2 cellular contexts compared by ENCODE assay signal in the genomic region with DNA sequence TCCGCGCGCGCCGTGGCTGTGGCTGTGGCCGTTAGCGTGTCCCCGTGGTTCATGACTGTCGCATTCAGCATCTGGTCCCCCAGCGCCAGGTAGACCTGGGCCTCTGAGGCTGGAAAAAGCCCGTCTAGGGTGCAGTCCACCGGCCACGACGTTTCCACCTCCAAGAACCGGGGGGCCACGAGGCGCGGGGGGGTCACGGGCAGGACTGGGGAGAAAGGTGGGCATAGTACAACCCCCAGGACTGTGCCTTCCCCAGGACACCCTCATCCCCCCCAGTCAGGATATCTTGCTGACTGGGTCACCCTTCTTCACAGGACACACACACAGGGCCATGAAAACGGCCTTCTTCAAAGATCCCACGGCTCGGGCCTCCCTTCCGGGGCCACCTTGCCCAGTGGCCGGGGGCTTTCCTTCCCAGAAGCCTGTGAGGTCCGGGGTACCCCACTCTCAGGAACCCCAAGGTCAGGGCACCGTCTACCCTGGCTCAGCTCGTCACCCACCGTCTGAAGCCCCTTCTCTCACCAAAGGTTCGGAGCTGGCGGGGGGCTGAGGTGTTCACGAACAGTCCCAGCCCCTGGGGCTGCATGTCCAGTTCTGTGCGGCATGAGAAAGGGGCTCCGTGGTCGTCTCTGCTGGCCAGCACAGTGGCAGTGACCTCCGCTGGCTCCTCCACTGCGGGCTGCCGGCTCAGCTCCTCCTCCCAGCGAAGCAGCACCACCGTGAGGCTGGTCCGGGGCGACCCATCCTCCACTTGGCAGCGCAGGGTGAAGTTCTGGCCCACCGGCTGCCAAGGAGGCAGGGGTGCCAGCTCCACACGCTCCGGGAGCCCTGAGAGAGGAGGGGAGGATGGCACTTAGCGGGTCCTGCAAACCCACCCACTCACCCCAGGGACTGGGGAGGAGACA.
A peak's percentile ranks its signal among the peaks of the same experiment; 100 is the strongest.
TF ChIP-seq lines count a peak whose summit lies in the region.

No MANE protein-coding gene starts in this region.

TF ChIP-seq in HEK293, 187 proteins besides CTCF, POLR2A, EP300 and RAD21:
- TF ChIP-seq BCL6B (tag by site-specific recombination; IDR thresholded peaks at IDR 0.05) (no peak), ZIC2 (tag by site-specific recombination; IDR thresholded peaks at IDR 0.05) (peak; percentile 40; the same call in 1 of the 2 replicates), GLI2 (tag by site-specific recombination; IDR thresholded peaks at IDR 0.05; ENCODE audit: borderline replicate concordance, low read depth) (no peak), ZNF544 (tag by site-specific recombination; IDR thresholded peaks at IDR 0.05) (no peak), ZBTB48 (tag by site-specific recombination; IDR thresholded peaks at IDR 0.05) (0 out of 2 replicates have a peak, but pooled peaks have one; percentile 26), GLIS2 (tag by site-specific recombination; IDR thresholded peaks at IDR 0.05) (peak; percentile 82; the same call in 1 of the 2 replicates), ZNF777 (tag by site-specific recombination; IDR thresholded peaks at IDR 0.05; ENCODE audit: borderline replicate concordance) (peak; percentile 79; the same call in 1 of the 2 replicates), ZNF223 (tag by site-specific recombination; IDR thresholded peaks at IDR 0.05) (peak; percentile 92)

TF ChIP-seq in K562, 482 proteins besides CTCF, POLR2A, EP300 and RAD21 (continues in another document):
- TF ChIP-seq CAMTA2 (CRISPR knock-in tag; conservative IDR thresholded peaks at IDR 0.05) (no peak), ZNF133 (CRISPR knock-in tag; IDR thresholded peaks at IDR 0.05) (no peak), NFE2L1 (tag; IDR thresholded peaks at IDR 0.05; ENCODE audit: borderline replicate concordance, low read depth) (no peak), PCBP1 (IDR thresholded peaks at IDR 0.05; ENCODE audit: low read depth, low read length, poor library complexity, severe bottlenecking) (peak; percentile 61), HDAC3 (IDR thresholded peaks at IDR 0.05; ENCODE audit: borderline replicate concordance, partially characterized antibody) (no peak), EWSR1 (IDR thresholded peaks at IDR 0.05; ENCODE audit: borderline replicate concordance, low read depth, partially characterized antibody) (no peak), DMBX1 (CRISPR knock-in tag; IDR thresholded peaks at IDR 0.05; ENCODE audit: borderline replicate concordance) (no peak), GATA2 (CRISPR knock-in tag; IDR thresholded peaks at IDR 0.05) (no peak), TARDBP (IDR thresholded peaks at IDR 0.05) (no peak), NFIC (IDR thresholded peaks at IDR 0.05) (peak; percentile 66), ESRRB (CRISPR knock-in tag; IDR thresholded peaks at IDR 0.05; ENCODE audit: borderline replicate concordance) (no peak), FOXJ2 (tag; IDR thresholded peaks at IDR 0.05) (no peak), SREBF1 (IDR thresholded peaks at IDR 0.05; ENCODE audit: borderline replicate concordance, low read depth, low read length) (no peak), CHD1 (IDR thresholded peaks at IDR 0.05; ENCODE audit: low read length) (no peak), NCOA1 (IDR thresholded peaks at IDR 0.05; ENCODE audit: low read depth) (no peak; the same call in 1 of the 2 replicates), ETS2 (tag; IDR thresholded peaks at IDR 0.05; ENCODE audit: borderline replicate concordance, poor library complexity, severe bottlenecking) (no peak), NEUROD1 (IDR thresholded peaks at IDR 0.05; ENCODE audit: borderline replicate concordance, low read depth, low read length, partially characterized antibody) (no peak), CC2D1A (IDR thresholded peaks at IDR 0.05) (no peak), BRF2 (IDR thresholded peaks at IDR 0.05; ENCODE audit: borderline replicate concordance, insufficient read depth, insufficient read length) (no peak), ELF4 (CRISPR knock-in tag; IDR thresholded peaks at IDR 0.05) (no peak), PHB (CRISPR knock-in tag; IDR thresholded peaks at IDR 0.05) (no peak), MEF2A (IDR thresholded peaks at IDR 0.05; ENCODE audit: control insufficient read depth, low read depth, low read length) (no peak), EHMT2 (IDR thresholded peaks at IDR 0.05) (no peak), YBX1 (IDR thresholded peaks at IDR 0.05) (no peak), CCAR2 (IDR thresholded peaks at IDR 0.05; ENCODE audit: low read depth, low read length) (no peak), NUFIP1 (IDR thresholded peaks at IDR 0.05; ENCODE audit: partially characterized antibody) (no peak), FUS (optimal IDR thresholded peaks at IDR 0.05; ENCODE audit: low read depth, low read length) (no peak), NR3C1 (CRISPR knock-in tag; IDR thresholded peaks at IDR 0.05) (no peak), ZBTB2 (IDR thresholded peaks at IDR 0.05) (0 out of 2 replicates have a peak, but pooled peaks have one; percentile 29), CXXC5 (CRISPR knock-in tag; IDR thresholded peaks at IDR 0.05) (no peak; the same call in 1 of the 2 replicates), PHF8 (IDR thresholded peaks at IDR 0.05; ENCODE audit: borderline replicate concordance, low read length) (peak; percentile 27; the same call in 1 of the 2 replicates), TEAD4 (IDR thresholded peaks at IDR 0.05; ENCODE audit: low read length) (no peak), TEAD4 (CRISPR knock-in tag; IDR thresholded peaks at IDR 0.05; ENCODE audit: borderline replicate concordance) (no peak), KHSRP (IDR thresholded peaks at IDR 0.05) (no peak), CREB1 (IDR thresholded peaks at IDR 0.05) (no peak), CREB1 (CRISPR knock-in tag; IDR thresholded peaks at IDR 0.05) (no peak; the same call in 1 of the 2 replicates), NFXL1 (CRISPR knock-in tag; IDR thresholded peaks at IDR 0.05) (no peak), HSF4 (CRISPR knock-in tag; IDR thresholded peaks at IDR 0.05; ENCODE audit: borderline replicate concordance) (no peak), ETV1 (tag; conservative IDR thresholded peaks at IDR 0.05; ENCODE audit: low read depth) (no peak), TBP (optimal IDR thresholded peaks at IDR 0.05; ENCODE audit: low read depth, low read length) (no peak), GATAD2A (IDR thresholded peaks at IDR 0.05) (peak; percentile 45; the same call in 1 of the 2 replicates), NR1H2 (CRISPR knock-in tag; IDR thresholded peaks at IDR 0.05) (no peak), CTCFL (IDR thresholded peaks at IDR 0.05; ENCODE audit: borderline replicate concordance, insufficient read depth, low read depth, low read length, poor library complexity, severe bottlenecking) (no peak)
- TF ChIP-seq, protein P1, sequence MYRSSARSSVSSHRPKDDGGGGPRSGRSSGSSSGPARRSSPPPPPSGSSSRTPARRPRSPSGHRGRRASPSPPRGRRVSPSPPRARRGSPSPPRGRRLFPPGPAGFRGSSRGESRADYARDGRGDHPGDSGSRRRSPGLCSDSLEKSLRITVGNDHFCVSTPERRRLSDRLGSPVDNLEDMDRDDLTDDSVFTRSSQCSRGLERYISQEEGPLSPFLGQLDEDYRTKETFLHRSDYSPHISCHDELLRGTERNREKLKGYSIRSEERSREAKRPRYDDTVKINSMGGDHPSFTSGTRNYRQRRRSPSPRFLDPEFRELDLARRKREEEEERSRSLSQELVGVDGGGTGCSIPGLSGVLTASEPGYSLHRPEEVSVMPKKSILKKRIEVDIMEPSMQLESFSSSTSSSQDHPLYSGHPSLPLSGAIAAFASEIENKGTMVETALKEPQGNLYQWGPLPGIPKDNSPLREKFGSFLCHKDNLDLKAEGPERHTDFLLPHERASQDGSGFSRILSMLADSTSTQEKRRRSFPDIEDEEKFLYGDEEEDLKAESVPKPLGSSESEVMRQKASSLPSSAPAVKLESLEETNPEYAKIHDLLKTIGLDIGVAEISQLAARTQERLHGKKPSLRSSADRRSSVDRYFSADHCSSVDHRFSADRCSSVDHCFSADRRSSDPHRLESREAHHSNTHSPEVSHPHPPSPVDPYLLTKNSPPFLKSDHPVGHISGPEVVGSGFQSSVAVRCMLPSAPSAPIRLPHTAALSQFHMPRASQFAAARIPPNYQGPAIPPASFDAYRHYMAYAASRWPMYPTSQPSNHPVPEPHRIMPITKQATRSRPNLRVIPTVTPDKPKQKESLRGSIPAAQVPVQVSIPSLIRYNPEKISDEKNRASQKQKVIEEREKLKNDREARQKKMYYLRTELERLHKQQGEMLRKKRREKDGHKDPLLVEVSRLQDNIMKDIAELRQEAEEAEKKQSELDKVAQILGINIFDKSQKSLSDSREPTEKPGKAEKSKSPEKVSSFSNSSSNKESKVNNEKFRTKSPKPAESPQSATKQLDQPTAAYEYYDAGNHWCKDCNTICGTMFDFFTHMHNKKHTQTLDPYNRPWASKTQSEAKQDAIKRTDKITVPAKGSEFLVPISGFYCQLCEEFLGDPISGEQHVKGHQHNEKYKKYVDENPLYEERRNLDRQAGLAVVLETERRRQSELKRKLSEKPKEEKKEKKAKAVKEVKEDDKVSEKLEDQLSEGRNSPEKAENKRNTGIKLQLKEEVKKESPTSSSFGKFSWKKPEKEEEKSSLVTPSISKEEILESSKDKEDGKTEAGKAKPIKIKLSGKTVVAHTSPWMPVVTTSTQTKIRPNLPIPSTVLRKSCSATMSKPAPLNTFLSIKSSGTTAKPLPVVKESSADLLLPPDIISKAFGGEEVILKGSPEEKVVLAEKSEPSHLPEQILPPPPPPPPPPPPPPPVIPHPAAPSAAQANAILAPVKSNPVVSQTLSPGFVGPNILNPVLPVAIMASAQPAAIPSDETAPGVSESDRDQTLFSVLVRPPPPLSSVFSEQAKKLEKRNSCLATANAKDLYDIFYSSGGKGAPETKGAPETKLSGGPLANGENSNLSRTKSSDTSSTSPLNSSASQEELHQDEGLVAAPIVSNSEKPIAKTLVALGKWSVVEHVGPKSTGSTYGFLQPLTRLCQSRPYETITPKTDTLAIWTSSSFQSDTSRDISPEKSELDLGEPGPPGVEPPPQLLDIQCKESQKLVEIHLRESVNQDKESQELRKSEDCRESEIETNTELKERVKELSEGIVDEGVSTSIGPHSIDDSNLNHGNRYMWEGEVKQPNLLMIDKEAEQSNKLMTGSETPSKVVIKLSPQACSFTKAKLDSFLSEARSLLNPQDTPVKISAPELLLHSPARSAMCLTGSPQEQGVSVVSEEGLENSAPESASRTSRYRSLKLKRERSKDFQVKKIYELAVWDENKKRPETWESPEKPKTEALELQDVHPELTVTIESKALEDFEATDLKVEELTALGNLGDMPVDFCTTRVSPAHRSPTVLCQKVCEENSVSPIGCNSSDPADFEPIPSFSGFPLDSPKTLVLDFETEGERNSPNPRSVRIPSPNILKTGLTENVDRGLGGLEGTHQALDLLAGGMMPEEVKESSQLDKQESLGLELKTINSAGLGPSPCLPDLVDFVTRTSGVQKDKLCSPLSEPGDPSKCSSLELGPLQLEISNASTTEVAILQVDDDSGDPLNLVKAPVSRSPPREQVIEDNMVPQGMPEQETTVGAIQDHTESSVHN (IDR thresholded peaks at IDR 0.05; ENCODE audit: borderline replicate concordance in 1 of 2, low read depth in 1 of 2): no peak
- TF ChIP-seq, protein P2, sequence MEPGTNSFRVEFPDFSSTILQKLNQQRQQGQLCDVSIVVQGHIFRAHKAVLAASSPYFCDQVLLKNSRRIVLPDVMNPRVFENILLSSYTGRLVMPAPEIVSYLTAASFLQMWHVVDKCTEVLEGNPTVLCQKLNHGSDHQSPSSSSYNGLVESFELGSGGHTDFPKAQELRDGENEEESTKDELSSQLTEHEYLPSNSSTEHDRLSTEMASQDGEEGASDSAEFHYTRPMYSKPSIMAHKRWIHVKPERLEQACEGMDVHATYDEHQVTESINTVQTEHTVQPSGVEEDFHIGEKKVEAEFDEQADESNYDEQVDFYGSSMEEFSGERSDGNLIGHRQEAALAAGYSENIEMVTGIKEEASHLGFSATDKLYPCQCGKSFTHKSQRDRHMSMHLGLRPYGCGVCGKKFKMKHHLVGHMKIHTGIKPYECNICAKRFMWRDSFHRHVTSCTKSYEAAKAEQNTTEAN (CRISPR knock-in tag; IDR thresholded peaks at IDR 0.05): no peak
- TF ChIP-seq, protein P3, sequence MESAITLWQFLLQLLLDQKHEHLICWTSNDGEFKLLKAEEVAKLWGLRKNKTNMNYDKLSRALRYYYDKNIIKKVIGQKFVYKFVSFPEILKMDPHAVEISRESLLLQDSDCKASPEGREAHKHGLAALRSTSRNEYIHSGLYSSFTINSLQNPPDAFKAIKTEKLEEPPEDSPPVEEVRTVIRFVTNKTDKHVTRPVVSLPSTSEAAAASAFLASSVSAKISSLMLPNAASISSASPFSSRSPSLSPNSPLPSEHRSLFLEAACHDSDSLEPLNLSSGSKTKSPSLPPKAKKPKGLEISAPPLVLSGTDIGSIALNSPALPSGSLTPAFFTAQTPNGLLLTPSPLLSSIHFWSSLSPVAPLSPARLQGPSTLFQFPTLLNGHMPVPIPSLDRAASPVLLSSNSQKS (CRISPR knock-in tag; IDR thresholded peaks at IDR 0.05): no peak
